2 cellular contexts compared by ENCODE assay signal in the genomic region with DNA sequence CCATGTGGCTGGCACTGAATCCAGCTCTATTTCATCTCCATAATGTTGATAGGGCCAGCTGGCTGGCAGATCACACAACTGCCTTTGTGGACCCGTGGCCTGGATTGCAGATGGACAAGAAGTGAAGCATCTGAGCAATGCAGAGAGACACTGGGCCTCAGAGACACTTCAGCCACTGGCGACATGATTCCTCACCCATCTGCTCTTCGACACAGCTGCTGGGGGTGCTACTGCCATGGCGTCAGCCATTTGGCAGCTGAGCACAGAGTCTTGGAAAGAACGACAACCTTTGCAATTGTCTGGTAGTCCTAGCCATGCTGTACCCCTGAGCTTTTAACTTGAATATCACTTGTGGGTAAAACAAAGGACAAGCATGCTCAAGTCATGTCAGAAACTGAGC.
TF ChIP-seq lines count a peak whose summit lies in the region.

No MANE protein-coding gene starts in this region.

TF ChIP-seq in GM23338, 12 proteins besides CTCF, POLR2A, EP300 and RAD21 (continued from another document):
- TF ChIP-seq, protein P1, sequence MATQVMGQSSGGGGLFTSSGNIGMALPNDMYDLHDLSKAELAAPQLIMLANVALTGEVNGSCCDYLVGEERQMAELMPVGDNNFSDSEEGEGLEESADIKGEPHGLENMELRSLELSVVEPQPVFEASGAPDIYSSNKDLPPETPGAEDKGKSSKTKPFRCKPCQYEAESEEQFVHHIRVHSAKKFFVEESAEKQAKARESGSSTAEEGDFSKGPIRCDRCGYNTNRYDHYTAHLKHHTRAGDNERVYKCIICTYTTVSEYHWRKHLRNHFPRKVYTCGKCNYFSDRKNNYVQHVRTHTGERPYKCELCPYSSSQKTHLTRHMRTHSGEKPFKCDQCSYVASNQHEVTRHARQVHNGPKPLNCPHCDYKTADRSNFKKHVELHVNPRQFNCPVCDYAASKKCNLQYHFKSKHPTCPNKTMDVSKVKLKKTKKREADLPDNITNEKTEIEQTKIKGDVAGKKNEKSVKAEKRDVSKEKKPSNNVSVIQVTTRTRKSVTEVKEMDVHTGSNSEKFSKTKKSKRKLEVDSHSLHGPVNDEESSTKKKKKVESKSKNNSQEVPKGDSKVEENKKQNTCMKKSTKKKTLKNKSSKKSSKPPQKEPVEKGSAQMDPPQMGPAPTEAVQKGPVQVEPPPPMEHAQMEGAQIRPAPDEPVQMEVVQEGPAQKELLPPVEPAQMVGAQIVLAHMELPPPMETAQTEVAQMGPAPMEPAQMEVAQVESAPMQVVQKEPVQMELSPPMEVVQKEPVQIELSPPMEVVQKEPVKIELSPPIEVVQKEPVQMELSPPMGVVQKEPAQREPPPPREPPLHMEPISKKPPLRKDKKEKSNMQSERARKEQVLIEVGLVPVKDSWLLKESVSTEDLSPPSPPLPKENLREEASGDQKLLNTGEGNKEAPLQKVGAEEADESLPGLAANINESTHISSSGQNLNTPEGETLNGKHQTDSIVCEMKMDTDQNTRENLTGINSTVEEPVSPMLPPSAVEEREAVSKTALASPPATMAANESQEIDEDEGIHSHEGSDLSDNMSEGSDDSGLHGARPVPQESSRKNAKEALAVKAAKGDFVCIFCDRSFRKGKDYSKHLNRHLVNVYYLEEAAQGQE (IDR thresholded peaks at IDR 0.05; ENCODE audit: unreplicated experiment) = no peak
- TF ChIP-seq ZNF114 (CRISPR knock-in tag; IDR thresholded peaks at IDR 0.05) = no peak
TF ChIP-seq in GM23338: peak in this region for 0.

TF ChIP-seq in K562, 482 proteins besides CTCF, POLR2A, EP300 and RAD21 (continued from another document):
- TF ChIP-seq, protein P2, sequence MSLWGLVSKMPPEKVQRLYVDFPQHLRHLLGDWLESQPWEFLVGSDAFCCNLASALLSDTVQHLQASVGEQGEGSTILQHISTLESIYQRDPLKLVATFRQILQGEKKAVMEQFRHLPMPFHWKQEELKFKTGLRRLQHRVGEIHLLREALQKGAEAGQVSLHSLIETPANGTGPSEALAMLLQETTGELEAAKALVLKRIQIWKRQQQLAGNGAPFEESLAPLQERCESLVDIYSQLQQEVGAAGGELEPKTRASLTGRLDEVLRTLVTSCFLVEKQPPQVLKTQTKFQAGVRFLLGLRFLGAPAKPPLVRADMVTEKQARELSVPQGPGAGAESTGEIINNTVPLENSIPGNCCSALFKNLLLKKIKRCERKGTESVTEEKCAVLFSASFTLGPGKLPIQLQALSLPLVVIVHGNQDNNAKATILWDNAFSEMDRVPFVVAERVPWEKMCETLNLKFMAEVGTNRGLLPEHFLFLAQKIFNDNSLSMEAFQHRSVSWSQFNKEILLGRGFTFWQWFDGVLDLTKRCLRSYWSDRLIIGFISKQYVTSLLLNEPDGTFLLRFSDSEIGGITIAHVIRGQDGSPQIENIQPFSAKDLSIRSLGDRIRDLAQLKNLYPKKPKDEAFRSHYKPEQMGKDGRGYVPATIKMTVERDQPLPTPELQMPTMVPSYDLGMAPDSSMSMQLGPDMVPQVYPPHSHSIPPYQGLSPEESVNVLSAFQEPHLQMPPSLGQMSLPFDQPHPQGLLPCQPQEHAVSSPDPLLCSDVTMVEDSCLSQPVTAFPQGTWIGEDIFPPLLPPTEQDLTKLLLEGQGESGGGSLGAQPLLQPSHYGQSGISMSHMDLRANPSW (CRISPR knock-in tag; IDR thresholded peaks at IDR 0.05) = no peak
- TF ChIP-seq ZNF175 (CRISPR knock-in tag; IDR thresholded peaks at IDR 0.05; ENCODE audit: low read depth) (no peak), MECOM (CRISPR knock-in tag; IDR thresholded peaks at IDR 0.05) (no peak), SRSF3 (IDR thresholded peaks at IDR 0.05; ENCODE audit: insufficient read depth, low read length) (no peak), CHD2 (IDR thresholded peaks at IDR 0.05; ENCODE audit: low read depth, low read length) (no peak), HDAC2 (IDR thresholded peaks at IDR 0.05) (no peak), MTF1 (CRISPR knock-in tag; IDR thresholded peaks at IDR 0.05; ENCODE audit: borderline replicate concordance) (no peak), COPS2 (conservative IDR thresholded peaks at IDR 0.05) (no peak)
- TF ChIP-seq, protein P3, sequence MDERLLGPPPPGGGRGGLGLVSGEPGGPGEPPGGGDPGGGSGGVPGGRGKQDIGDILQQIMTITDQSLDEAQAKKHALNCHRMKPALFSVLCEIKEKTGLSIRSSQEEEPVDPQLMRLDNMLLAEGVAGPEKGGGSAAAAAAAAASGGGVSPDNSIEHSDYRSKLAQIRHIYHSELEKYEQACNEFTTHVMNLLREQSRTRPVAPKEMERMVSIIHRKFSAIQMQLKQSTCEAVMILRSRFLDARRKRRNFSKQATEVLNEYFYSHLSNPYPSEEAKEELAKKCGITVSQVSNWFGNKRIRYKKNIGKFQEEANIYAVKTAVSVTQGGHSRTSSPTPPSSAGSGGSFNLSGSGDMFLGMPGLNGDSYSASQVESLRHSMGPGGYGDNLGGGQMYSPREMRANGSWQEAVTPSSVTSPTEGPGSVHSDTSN (CRISPR knock-in tag; IDR thresholded peaks at IDR 0.05; ENCODE audit: low read depth) = no peak
- TF ChIP-seq, protein P3 (tag; conservative IDR thresholded peaks at IDR 0.05; ENCODE audit: low read depth) = no peak
- TF ChIP-seq, protein P4, sequence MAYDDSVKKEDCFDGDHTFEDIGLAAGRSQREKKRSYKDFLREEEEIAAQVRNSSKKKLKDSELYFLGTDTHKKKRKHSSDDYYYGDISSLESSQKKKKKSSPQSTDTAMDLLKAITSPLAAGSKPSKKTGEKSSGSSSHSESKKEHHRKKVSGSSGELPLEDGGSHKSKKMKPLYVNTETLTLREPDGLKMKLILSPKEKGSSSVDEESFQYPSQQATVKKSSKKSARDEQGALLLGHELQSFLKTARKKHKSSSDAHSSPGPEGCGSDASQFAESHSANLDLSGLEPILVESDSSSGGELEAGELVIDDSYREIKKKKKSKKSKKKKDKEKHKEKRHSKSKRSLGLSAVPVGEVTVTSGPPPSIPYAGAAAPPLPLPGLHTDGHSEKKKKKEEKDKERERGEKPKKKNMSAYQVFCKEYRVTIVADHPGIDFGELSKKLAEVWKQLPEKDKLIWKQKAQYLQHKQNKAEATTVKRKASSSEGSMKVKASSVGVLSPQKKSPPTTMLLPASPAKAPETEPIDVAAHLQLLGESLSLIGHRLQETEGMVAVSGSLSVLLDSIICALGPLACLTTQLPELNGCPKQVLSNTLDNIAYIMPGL (CRISPR knock-in tag; IDR thresholded peaks at IDR 0.05) = no peak
- TF ChIP-seq, protein P5, sequence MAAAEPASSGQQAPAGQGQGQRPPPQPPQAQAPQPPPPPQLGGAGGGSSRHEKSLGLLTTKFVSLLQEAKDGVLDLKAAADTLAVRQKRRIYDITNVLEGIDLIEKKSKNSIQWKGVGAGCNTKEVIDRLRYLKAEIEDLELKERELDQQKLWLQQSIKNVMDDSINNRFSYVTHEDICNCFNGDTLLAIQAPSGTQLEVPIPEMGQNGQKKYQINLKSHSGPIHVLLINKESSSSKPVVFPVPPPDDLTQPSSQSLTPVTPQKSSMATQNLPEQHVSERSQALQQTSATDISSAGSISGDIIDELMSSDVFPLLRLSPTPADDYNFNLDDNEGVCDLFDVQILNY (CRISPR knock-in tag; IDR thresholded peaks at IDR 0.05) = no peak
